In the genomic region with DNA sequence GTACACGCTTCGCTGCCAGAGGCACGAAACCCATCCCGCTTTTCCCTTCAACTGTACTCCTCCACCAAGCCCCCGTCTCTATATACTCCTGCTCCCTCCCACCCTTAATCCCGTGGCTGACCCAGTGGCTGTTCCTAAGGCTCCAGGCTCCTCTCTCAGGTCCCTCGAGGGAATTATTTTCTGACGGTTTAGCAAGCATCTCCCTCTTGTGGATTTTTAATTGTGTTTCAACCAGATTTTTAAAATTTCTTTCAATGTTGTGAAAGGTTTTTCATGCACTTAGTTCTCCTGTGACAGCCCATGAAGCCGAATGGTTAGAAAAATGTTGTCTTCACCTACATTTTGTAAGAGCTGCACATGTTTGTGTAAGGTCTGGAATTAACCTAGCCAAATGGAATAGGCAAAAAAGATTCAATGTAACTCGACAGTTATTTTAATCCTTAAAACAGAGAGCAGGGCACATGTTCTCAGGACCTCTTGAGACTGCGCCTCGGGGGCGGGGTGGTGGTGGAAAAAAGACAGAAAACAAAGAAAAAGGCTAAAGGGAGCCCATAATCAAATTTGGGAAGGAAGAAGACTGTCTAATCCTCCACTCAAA, we compare ENCODE assay signal across 8 cellular contexts. TPM values are rescaled to one million over a fixed set of nuclear protein-coding genes. Genes with fewer than 3 reads are reported as not detected.
A peak's percentile ranks its signal among the peaks of the same experiment; 100 is the strongest.
DNase-seq lines count a peak whose midpoint lies in the region; ATAC-seq lines count a peak whose summit lies in the region.

No MANE protein-coding gene starts in this region.

- H3K9me3 ChIP-seq in ectodermal cell (ENCODE audit: control insufficient read depth, low read length) (no peaks in the 10 kb centered on the region), mucosa of rectum (ENCODE audit: control insufficient read depth in 2 of 2, low read length in 2 of 2) (no peaks in the 10 kb centered on the region)

- H3K27ac ChIP-seq in ectodermal cell (ENCODE audit: insufficient read depth, low read depth, low read length, poor library complexity, severe bottlenecking) (peak overlapping the region; percentile 85), mucosa of rectum (ENCODE audit: low read depth in 2 of 2, low read length in 2 of 2) (peak overlapping the region; percentile 67)

- H3K4me3 ChIP-seq in ectodermal cell (ENCODE audit: insufficient read depth, low read depth, low read length) (peak overlapping the region; percentile 82), mucosa of rectum (ENCODE audit: low read length in 2 of 2) (peak overlapping the region; percentile 93 to 97)

- DNase-seq in ELR (ENCODE audit: low read depth) (peak; percentile 85), OCI-M1 (lab: John Stamatoyannopoulos, UW) (peak; percentile 95), KG1 (lab: John Stamatoyannopoulos, UW) (no peak)

- 32 to 35% methylated on average over 13 of the region's 13 CpGs for WGBS in ectodermal cell, 2 experiments

- ATAC-seq in HG03066 (IDR thresholded peaks at IDR 0.05; ENCODE audit: low read depth, unreplicated experiment), result peak; percentile 34
- ATAC-seq in GM19324 (IDR thresholded peaks at IDR 0.05; ENCODE audit: low FRiP score, unreplicated experiment), result no peak
- ATAC-seq in HG03039 (IDR thresholded peaks at IDR 0.05; ENCODE audit: unreplicated experiment), result no peak

- H3K4me1 ChIP-seq in ectodermal cell (ENCODE audit: control insufficient read depth, insufficient read depth, low read length) (peaks cover 6% of the 10 kb centered on the region), mucosa of rectum (ENCODE audit: control insufficient read depth in 2 of 2, insufficient read depth in 2 of 2, low read length in 2 of 2) (peaks cover 0 to 9% of the 10 kb centered on the region in 2 donors)

- no peaks in the 10 kb centered on the region for H3K27me3 ChIP-seq in ectodermal cell (ENCODE audit: control insufficient read depth, insufficient read depth, low read length, poor library complexity, severe bottlenecking)
- no peaks in the 10 kb centered on the region for H3K27me3 ChIP-seq in mucosa of rectum (ENCODE audit: control insufficient read depth in 2 of 2, insufficient read depth in 2 of 2, low read length in 2 of 2)

- H3K36me3 ChIP-seq in ectodermal cell (ENCODE audit: control insufficient read depth, insufficient read depth, low read length), result no peaks in the 10 kb centered on the region
- H3K36me3 ChIP-seq in mucosa of rectum (ENCODE audit: control insufficient read depth in 2 of 2, insufficient read depth in 2 of 2, low read length in 2 of 2), result no peaks in the 10 kb centered on the region

- peak overlapping the region; percentile 66 to 77 for H3K9ac ChIP-seq in mucosa of rectum (ENCODE audit: low read depth in 1 of 2, low read length in 2 of 2)

RNA-seq across cellular contexts. Expression of a gene that starts 0.6 kb away (rescaled TPM):
- 17.5 TPM for polyA plus RNA-seq in ectodermal cell (2013, experiment 1 of 4)
- polyA plus RNA-seq in ectodermal cell (2013, experiment 2 of 4), result 18.0 TPM
- 11.2 TPM for polyA plus RNA-seq in ectodermal cell (2013, experiment 3 of 4)
- polyA plus RNA-seq in ectodermal cell (2013, experiment 4 of 4), result 14.1 TPM

RNA-seq across cellular contexts. Expression of a gene that starts 24.7 kb away (rescaled TPM):
- 304 TPM for polyA plus RNA-seq in ectodermal cell (2013, experiment 1 of 4)
- 277 TPM for polyA plus RNA-seq in ectodermal cell (2013, experiment 2 of 4)
- polyA plus RNA-seq in ectodermal cell (2013, experiment 3 of 4), result 213 TPM
- 232 TPM for polyA plus RNA-seq in ectodermal cell (2013, experiment 4 of 4)

RNA-seq across cellular contexts. Expression of a gene that starts 31.1 kb away (rescaled TPM):
- polyA plus RNA-seq in ectodermal cell (2013, experiment 1 of 4), result 29.4 TPM
- 28.3 TPM for polyA plus RNA-seq in ectodermal cell (2013, experiment 2 of 4)
- 21.0 TPM for polyA plus RNA-seq in ectodermal cell (2013, experiment 3 of 4)
- polyA plus RNA-seq in ectodermal cell (2013, experiment 4 of 4), result 20.5 TPM
